In the genomic region with DNA sequence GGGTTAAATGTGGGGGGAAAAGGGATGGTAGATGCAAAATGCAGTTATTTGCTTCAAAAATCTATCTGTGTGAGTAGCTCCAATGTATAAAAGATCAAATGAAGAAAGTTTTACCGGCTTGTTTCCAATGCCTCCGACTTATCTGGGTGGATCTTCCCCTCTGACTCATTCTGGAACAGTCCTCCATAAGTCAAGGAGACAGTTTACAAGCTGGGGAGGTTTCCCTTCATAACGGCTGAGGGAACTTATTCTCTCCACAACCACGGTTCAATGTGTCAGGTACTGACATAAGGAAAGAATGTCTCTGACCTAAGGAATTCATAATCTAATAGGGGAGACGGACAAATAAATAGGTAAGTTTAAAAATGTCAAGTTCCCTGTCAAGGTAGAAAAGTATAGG, we compare ENCODE assay signal across 8 cellular contexts. TPM values are rescaled to one million over a fixed set of nuclear protein-coding genes. Genes with fewer than 3 reads are reported as not detected.
A peak's percentile ranks its signal among the peaks of the same experiment; 100 is the strongest.
DNase-seq lines count a peak whose midpoint lies in the region; ATAC-seq and TF ChIP-seq lines count a peak whose summit lies in the region.

No MANE protein-coding gene starts in this region.

- no peaks in the 10 kb centered on the region for H4K20me1 ChIP-seq in mammary epithelial cell (ENCODE audit: insufficient read depth, low read length)

- peaks cover 24% of the 10 kb centered on the region for H3K4me1 Mint-ChIP-seq in activated T-helper 2 cell treated with anti-CD3 and anti-CD28 coated beads, Interferon-gamma antibody, Interleukin-2, Interleukin-4, amounts not matched to agents 10 μg/mL and 5 μg/mL and 100 μg/mL, durations not matched to agents 14 hours and 24 hours and 36 hours (ENCODE audit: low read depth)

- H3K9ac ChIP-seq in mammary epithelial cell (ENCODE audit: insufficient read depth, low read length) (peak overlapping the region; percentile 89), mucosa of rectum (ENCODE audit: low read depth in 1 of 2, low read length in 2 of 2) (peak overlapping the region in 1 of 2 donors; percentile 79)

- peak overlapping the region; percentile 90 for H3K27ac ChIP-seq in mammary epithelial cell (ENCODE audit: insufficient read depth, low read depth, low read length)
- peak overlapping the region; percentile 82 to 92 for H3K27ac ChIP-seq in mucosa of rectum (ENCODE audit: low read depth in 2 of 2, low read length in 2 of 2)
- no peak overlapping the region for H3K27ac ChIP-seq in testis

- H3K27ac Mint-ChIP-seq in activated T-helper 2 cell treated with anti-CD3 and anti-CD28 coated beads, Interferon-gamma antibody, Interleukin-2, Interleukin-4, amounts not matched to agents 10 μg/mL and 5 μg/mL and 100 μg/mL, durations not matched to agents 14 hours and 24 hours and 36 hours, result no peak overlapping the region

- intact Hi-C loops in mammary epithelial cell (cut with micrococcal nuclease), result loop anchor here (2.0 kb wide), 1 partner anchor 41 kb away; no protein-coding TSS in a partner anchor
- intact Hi-C loops in testis (cut with DNase I; ENCODE audit: low total_unique reads), result no loop called here
- intact Hi-C loops in activated T-helper 2 cell treated with anti-CD3 and anti-CD28 coated beads, Interferon-gamma antibody, Interleukin-2, Interleukin-4, amounts not matched to agents 10 μg/mL and 5 μg/mL and 100 μg/mL, durations not matched to agents 14 hours and 24 hours and 36 hours (cut with micrococcal nuclease), result no loop called here

- H3K4me2 ChIP-seq in mammary epithelial cell (ENCODE audit: insufficient read depth, low read depth, low read length), result peak overlapping the region; percentile 90

- H3K36me3 ChIP-seq in mammary epithelial cell (ENCODE audit: insufficient read depth, low read length), result no peaks in the 10 kb centered on the region
- no peaks in the 10 kb centered on the region for H3K36me3 ChIP-seq in mucosa of rectum (ENCODE audit: control insufficient read depth in 2 of 2, insufficient read depth in 2 of 2, low read length in 2 of 2)
- no peaks in the 10 kb centered on the region for H3K36me3 ChIP-seq in testis (ENCODE audit: low read depth, missing control alignments)

- peak overlapping the region; percentile 32 to 56 (median 51) for H3K4me3 ChIP-seq in mammary epithelial cell (replicated peaks in 1 of 3; ENCODE audit: insufficient read depth in 1 of 3, low read depth in 2 of 3, low read length in 3 of 3)
- peak overlapping the region; percentile 76 to 79 for H3K4me3 ChIP-seq in mucosa of rectum (ENCODE audit: low read length in 2 of 2)
- no peak overlapping the region for H3K4me3 ChIP-seq in testis

- TF ChIP-seq CTCF in mammary epithelial cell (conservative IDR thresholded peaks at IDR 0.05 in 1 of 2, IDR thresholded peaks at IDR 0.05 in 1 of 2; ENCODE audit: extremely low read depth in 1 of 2, insufficient read depth in 1 of 2, low read depth in 1 of 2, low read length in 2 of 2) (no peak), testis (IDR thresholded peaks at IDR 0.05) (no peak)

- H3K36me3 Mint-ChIP-seq in activated T-helper 2 cell treated with anti-CD3 and anti-CD28 coated beads, Interferon-gamma antibody, Interleukin-2, Interleukin-4, amounts not matched to agents 10 μg/mL and 5 μg/mL and 100 μg/mL, durations not matched to agents 14 hours and 24 hours and 36 hours (ENCODE audit: low read depth), result no peaks in the 10 kb centered on the region

- H3K27me3 ChIP-seq in mammary epithelial cell (ENCODE audit: insufficient read depth, low read length) (no peaks in the 10 kb centered on the region), mucosa of rectum (ENCODE audit: control insufficient read depth in 2 of 2, insufficient read depth in 2 of 2, low read length in 2 of 2) (no peaks in the 10 kb centered on the region), testis (no peaks in the 10 kb centered on the region)

- no TSS peak for BruUV-seq in mammary epithelial cell (replicated peaks; lab: Mats Ljungman, UMichigan)

- H3K79me2 ChIP-seq in mammary epithelial cell (ENCODE audit: insufficient read depth, low read length), result no peaks in the 10 kb centered on the region

- no peaks in the 10 kb centered on the region for H3K9me3 ChIP-seq in mammary epithelial cell (replicated peaks; ENCODE audit: insufficient read depth, low read length)
- no peaks in the 10 kb centered on the region for H3K9me3 ChIP-seq in mucosa of rectum (ENCODE audit: control insufficient read depth in 2 of 2, low read length in 2 of 2)
- no peaks in the 10 kb centered on the region for H3K9me3 ChIP-seq in testis

- ATAC-seq in GM21423 (IDR thresholded peaks at IDR 0.05; ENCODE audit: unreplicated experiment), result no peak

- H3K4me1 ChIP-seq in mammary epithelial cell (ENCODE audit: insufficient read depth, low read length), result peaks cover 36% of the 10 kb centered on the region
- H3K4me1 ChIP-seq in mucosa of rectum (ENCODE audit: control insufficient read depth in 2 of 2, insufficient read depth in 2 of 2, low read length in 2 of 2), result peaks cover 16 to 22% of the 10 kb centered on the region in 2 donors
- H3K4me1 ChIP-seq in testis, result peaks cover 6% of the 10 kb centered on the region

- dilution Hi-C loops in mammary epithelial cell (cut with HindIII; ENCODE audit: low sequenced_read_pairs), result loop anchor here (5.0 kb wide), 1 partner anchor 90 kb away; no protein-coding TSS in a partner anchor

- H3K4me3 Mint-ChIP-seq in activated T-helper 2 cell treated with anti-CD3 and anti-CD28 coated beads, Interferon-gamma antibody, Interleukin-2, Interleukin-4, amounts not matched to agents 10 μg/mL and 5 μg/mL and 100 μg/mL, durations not matched to agents 14 hours and 24 hours and 36 hours (ENCODE audit: low read depth), result no peak overlapping the region

- CTCF ChIA-PET in mammary epithelial cell (lab: Charles Lee; ENCODE audit: low non-redundant PET), result interaction anchor here (0.6 kb wide), 1 partner anchor 199 kb away, joined by 5 read pairs; no protein-coding TSS in a partner anchor

- 0% methylated on average over 5 of the region's 5 CpGs for WGBS in mammary epithelial cell (ENCODE audit: low coverage, missing lambda C conversion rate)
- 22 to 43% methylated on average over 5 of the region's 5 CpGs for WGBS in testis, 2 donors

- no peaks in the 10 kb centered on the region for H3K9me3 Mint-ChIP-seq in activated T-helper 2 cell treated with anti-CD3 and anti-CD28 coated beads, Interferon-gamma antibody, Interleukin-2, Interleukin-4, amounts not matched to agents 10 μg/mL and 5 μg/mL and 100 μg/mL, durations not matched to agents 14 hours and 24 hours and 36 hours

- in situ Hi-C loops in mammary epithelial cell (cut with MboI; ENCODE audit: low sequenced_read_pairs in 2 of 2), result no loop called here

- H2AFZ ChIP-seq in mammary epithelial cell (ENCODE audit: low read depth, low read length), result peak overlapping the region; percentile 71

- TF ChIP-seq POLR2A in testis (IDR thresholded peaks at IDR 0.05), result no peak

- DNase-seq in A172 (ENCODE audit: low spot score), result peak; percentile 63
- DNase-seq in HT-29 (ENCODE audit: low spot score), result peak; percentile 68
- DNase-seq in mammary epithelial cell, result peak; percentile 83
- DNase-seq in HK-2 (ENCODE audit: unreplicated experiment), result no peak
- no peak for DNase-seq in testis
- no peak for DNase-seq in activated T-helper 2 cell treated with anti-CD3 and anti-CD28 coated beads, Interferon-gamma antibody, Interleukin-2, Interleukin-4, amounts not matched to agents 10 μg/mL and 5 μg/mL and 100 μg/mL, durations not matched to agents 14 hours and 24 hours and 36 hours (ENCODE audit: low spot score)

- H3K27me3 Mint-ChIP-seq in activated T-helper 2 cell treated with anti-CD3 and anti-CD28 coated beads, Interferon-gamma antibody, Interleukin-2, Interleukin-4, amounts not matched to agents 10 μg/mL and 5 μg/mL and 100 μg/mL, durations not matched to agents 14 hours and 24 hours and 36 hours (ENCODE audit: low read depth), result peaks cover 46% of the 10 kb centered on the region

RNA-seq across cellular contexts. Expression of a gene that starts 49.7 kb away (rescaled TPM):
- total RNA-seq in A172 (2014; rRNA removed; shearing (Covaris generic)), result 7.0 and 11.6 TPM in 2 replicates
- total RNA-seq in HT-29 (2014; rRNA removed; shearing (Covaris generic)), result 0.94 and 1.4 TPM in 2 replicates
- 10 to 100 TPM in 1 of 2 donors, under 1 TPM in 1; 0.83 to 17.5 TPM for total RNA-seq in mammary epithelial cell
- polyA plus RNA-seq in mammary epithelial cell, result 1.00 TPM
- 1.7 TPM for polyA minus RNA-seq in mammary epithelial cell
- total RNA-seq in testis, result 10 to 100 TPM in 1 of 2 donors, 1 to 10 TPM in 1; 6.4 to 10.9 TPM
- polyA plus RNA-seq in testis (ENCODE audit: insufficient read depth, low read depth, low replicate concordance), result 6.2 TPM
- 217 and 221 TPM in 2 replicates for total RNA-seq in activated T-helper 2 cell treated with anti-CD3 and anti-CD28 coated beads, Interferon-gamma antibody, Interleukin-2, Interleukin-4, amounts not matched to agents 10 μg/mL and 5 μg/mL and 100 μg/mL, durations not matched to agents 14 hours and 24 hours and 36 hours

Comparison
In these comparisons a context has a peak if more than half of its experiments do, and no peak if none do; other contexts are left out.
1. DNase-seq: peak in A172 (single experiment), HT-29 (single experiment) and mammary epithelial cell (single experiment); none in HK-2 (single experiment), testis (single experiment) and activated T-helper 2 cell treated with anti-CD3 and anti-CD28 coated beads, Interferon-gamma antibody, Interleukin-2, Interleukin-4, amounts not matched to agents 10 μg/mL and 5 μg/mL and 100 μg/mL, durations not matched to agents 14 hours and 24 hours and 36 hours (single experiment).
2. H3K27ac ChIP-seq: peak in mammary epithelial cell (single experiment) and mucosa of rectum (2 of 2); none in testis (0 of 2).
3. H3K4me3 ChIP-seq: peak in mammary epithelial cell (3 of 3) and mucosa of rectum (2 of 2); none in testis (0 of 2).
4. RNA of a gene that starts 49.7 kb away (total RNA-seq): 217 to 221 TPM in activated T-helper 2 cell treated with anti-CD3 and anti-CD28 coated beads, Interferon-gamma antibody, Interleukin-2, Interleukin-4, amounts not matched to agents 10 μg/mL and 5 μg/mL and 100 μg/mL, durations not matched to agents 14 hours and 24 hours and 36 hours; 0.83 to 17.5 TPM in mammary epithelial cell, 7.0 to 11.6 TPM in A172, 6.4 to 10.9 TPM in testis and 0.94 to 1.4 TPM in HT-29; every median in the first group is over 10 times any median in the second.